8 cellular contexts compared by ENCODE assay signal in genomic region chr2:39123436-39123999, GRCh38. TPM values are rescaled to one million over a fixed set of nuclear protein-coding genes. Genes with fewer than 3 reads are reported as not detected.
A peak's percentile ranks its signal among the peaks of the same experiment; 100 is the strongest.
DNase-seq lines count a peak whose midpoint lies in the region; ATAC-seq and TF ChIP-seq lines count a peak whose summit lies in the region.

No MANE protein-coding gene starts in this region.

- no peaks in the 10 kb centered on the region for H3K27me3 Mint-ChIP-seq in natural killer cell treated with Interleukin-12 subunit alpha and Interleukin-12 subunit beta and Interleukin-15 and Interleukin-18, amount 100 ng/mL, for 72 hours

- no peak for TF ChIP-seq CTCF in AG10803 (conservative IDR thresholded peaks at IDR 0.05; ENCODE audit: low read length)

- H3K36me3 ChIP-seq in MG63 (no peaks in the 10 kb centered on the region), duodenal mucosa (ENCODE audit: control insufficient read depth in 1 of 2, insufficient read depth in 2 of 2, low read length in 2 of 2) (no peaks in the 10 kb centered on the region)

- H3K4me3 ChIP-seq in AG10803 (ENCODE audit: low read length) (peak overlapping the region; percentile 80), MG63 (peak overlapping the region; percentile 61), duodenal mucosa (ENCODE audit: low read depth in 1 of 2, low read length in 2 of 2) (peak overlapping the region; percentile 78 to 96)

- peaks cover 9% of the 10 kb centered on the region for H3K36me3 Mint-ChIP-seq in natural killer cell treated with Interleukin-12 subunit alpha and Interleukin-12 subunit beta and Interleukin-15 and Interleukin-18, amount 100 ng/mL, for 72 hours

- H3K9ac ChIP-seq in duodenal mucosa (ENCODE audit: low read depth in 1 of 2, low read length in 2 of 2): peak overlapping the region; percentile 68 to 94

- peaks cover 41 to 51% of the 10 kb centered on the region in 2 donors for H3K4me1 Mint-ChIP-seq in natural killer cell treated with Interleukin-12 subunit alpha and Interleukin-12 subunit beta and Interleukin-15 and Interleukin-18, amount 100 ng/mL, for 72 hours (ENCODE audit: low read depth in 2 of 2)

- peak overlapping the region; percentile 75 to 93 for H3K27ac Mint-ChIP-seq in natural killer cell treated with Interleukin-12 subunit alpha and Interleukin-12 subunit beta and Interleukin-15 and Interleukin-18, amount 100 ng/mL, for 72 hours

- H3K27me3 ChIP-seq in MG63 (no peaks in the 10 kb centered on the region), duodenal mucosa (ENCODE audit: control insufficient read depth in 1 of 2, insufficient read depth in 2 of 2, low read length in 2 of 2) (no peaks in the 10 kb centered on the region)

- H3K9me3 ChIP-seq in MG63: no peaks in the 10 kb centered on the region
- no peaks in the 10 kb centered on the region for H3K9me3 ChIP-seq in duodenal mucosa (ENCODE audit: control insufficient read depth in 1 of 2, low read length in 2 of 2)

- peak overlapping the region; percentile 88 for H3K4me3 Mint-ChIP-seq in natural killer cell treated with Interleukin-12 subunit alpha and Interleukin-12 subunit beta and Interleukin-15 and Interleukin-18, amount 100 ng/mL, for 72 hours

- H3K27ac ChIP-seq in duodenal mucosa (ENCODE audit: low read depth, low read length): peak overlapping the region; percentile 92

- no peaks in the 10 kb centered on the region for H3K9me3 Mint-ChIP-seq in natural killer cell treated with Interleukin-12 subunit alpha and Interleukin-12 subunit beta and Interleukin-15 and Interleukin-18, amount 100 ng/mL, for 72 hours

- H3K4me1 ChIP-seq in duodenal mucosa (ENCODE audit: control insufficient read depth in 1 of 2, insufficient read depth in 2 of 2, low read length in 2 of 2): peaks cover 27 to 32% of the 10 kb centered on the region in 2 donors

- DNase-seq in AG10803 (ENCODE audit: low read depth) (no peak), MG63 (no peak), AG08396 (ENCODE audit: low spot score) (no peak), AG08395 (ENCODE audit: low spot score) (no peak), NCI-H2107 treated with DMSO at 0.1 percent for 48 hours (lab: John Stamatoyannopoulos, UW; ENCODE audit: unreplicated experiment) (no peak)
- DNase-seq in natural killer cell treated with Interleukin-12 subunit alpha and Interleukin-12 subunit beta and Interleukin-15 and Interleukin-18, amount 100 ng/mL, for 72 hours (ENCODE audit: low spot score): no peak

- ATAC-seq in natural killer cell treated with Interleukin-12 subunit alpha and Interleukin-12 subunit beta and Interleukin-15 and Interleukin-18, amount 100 ng/mL, for 72 hours: no peak
- ATAC-seq in HG02610 (IDR thresholded peaks at IDR 0.05; ENCODE audit: unreplicated experiment): no peak

RNA-seq across cellular contexts. Expression of gene SOS1, which starts 2.7 kb away (rescaled TPM):
- 4.9 and 9.2 TPM in 2 replicates for total RNA-seq in MG63 (2014; rRNA removed; shearing (Covaris generic); ENCODE audit: low replicate concordance)
- total RNA-seq in natural killer cell treated with Interleukin-12 subunit alpha and Interleukin-12 subunit beta and Interleukin-15 and Interleukin-18, amount 100 ng/mL, for 72 hours: 10 to 100 TPM; 57.9 to 67.1 TPM
